ENCODE assay signal across 22 cellular contexts in the genomic region with DNA sequence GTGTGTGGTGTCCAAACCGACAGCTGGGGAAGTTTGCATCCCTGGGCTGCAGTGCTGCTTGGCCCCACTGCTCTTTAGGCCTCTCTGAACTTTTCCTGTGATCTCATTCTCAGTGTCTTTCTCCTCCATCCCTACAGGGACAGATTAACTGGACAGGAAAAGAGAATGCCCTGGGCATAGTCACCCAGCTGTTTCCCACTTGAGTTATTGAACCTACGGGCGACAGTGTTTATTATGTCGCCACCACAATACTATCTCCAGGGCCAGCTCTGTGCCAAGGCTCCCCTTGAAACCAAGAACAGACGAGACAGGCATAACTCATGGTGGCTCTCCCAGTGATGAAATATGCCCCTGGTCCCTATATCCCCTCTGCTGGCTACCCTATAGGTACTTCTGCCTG.
DNase-seq lines count a peak whose midpoint lies in the region; ATAC-seq and TF ChIP-seq lines count a peak whose summit lies in the region.
"Had no signal": no experiment of that assay in that cellular context is flagged by ENCODE, and none has a peak within 500 bp of the region (broad histone marks: within the 10 kb centered on the region; RNA-seq: fewer than 3 reads in every experiment).

No MANE protein-coding gene starts in this region.

- POLR2A ChIA-PET in RWPE1 (lab: Yijun Ruan, JAX; ENCODE audit: low non-redundant PET), result no interaction called here

- H3K79me2 ChIP-seq in hepatocyte, result no peaks in the 10 kb centered on the region

- CTCF ChIA-PET in RWPE1 (lab: Yijun Ruan, JAX), result no interaction called here

- 83% methylated on average over 5 of the region's 5 CpGs for WGBS in hepatocyte (ENCODE audit: low lambda C conversion rate, missing lambda C conversion rate)

- H3K27me3 ChIP-seq in muscle layer of duodenum (ENCODE audit: low read depth, low read length) (no peaks in the 10 kb centered on the region), stomach smooth muscle (ENCODE audit: control insufficient read depth in 1 of 2, insufficient read depth in 2 of 2, low read length in 2 of 2) (no peaks in the 10 kb centered on the region), hepatocyte (no peaks in the 10 kb centered on the region)
- H3K27me3 ChIP-seq: Peyer's patch had no signal

- H3K9ac ChIP-seq in stomach smooth muscle (ENCODE audit: low read length in 2 of 2), result peak overlapping the region; percentile 14 to 47

- no peaks in the 10 kb centered on the region for H4K20me1 ChIP-seq in hepatocyte (ENCODE audit: insufficient read depth, poor library complexity, severe bottlenecking)

- no peaks in the 10 kb centered on the region for H3K9me2 ChIP-seq in hepatocyte (replicated peaks; ENCODE audit: insufficient read depth)

- peak; percentile 15 for DNase-seq in Right ventricle myocardium inferior (ENCODE audit: missing footprints)
- DNase-seq in left cardiac atrium, result no peak
- DNase-seq in NCI-H2029 (lab: John Stamatoyannopoulos, UW), result peak; percentile 33
- no peak for DNase-seq in hepatocyte (ENCODE audit: low spot score)
- no peak for DNase-seq in RWPE1 (ENCODE audit: low spot score)
- DNase-seq: C1 segment of cervical spinal cord; CD8-positive, alpha-beta memory T cell; H7; HFFc6; KBM-7; NCI-H1105 treated with DMSO at 0.1 percent for 48 hours; NCI-H1694; NCI-H345; NCI-H524 treated with DMSO at 0.1 percent for 48 hours; NK-92 treated with Interleukin-12 subunit alpha and Interleukin-12 subunit beta, amount 100 ng/mL, for 24 hours; Peyer's patch; Right ventricle myocardium superior had no signal

- intact Hi-C loops in Right ventricle myocardium inferior (cut with DNase I), result no loop called here
- intact Hi-C loops in left cardiac atrium (cut with DNase I), result no loop called here

- TF ChIP-seq CTCF in hepatocyte (IDR thresholded peaks at IDR 0.05; ENCODE audit: poor library complexity) (no peak), RWPE1 (conservative IDR thresholded peaks at IDR 0.05; ENCODE audit: low read depth) (no peak)

- no peak overlapping the region for H2AFZ ChIP-seq in hepatocyte

- no peak overlapping the region for H3K4me3 ChIP-seq in muscle layer of duodenum (ENCODE audit: low read depth in 1 of 2, low read length in 2 of 2)
- H3K4me3 ChIP-seq in stomach smooth muscle (ENCODE audit: low read length in 2 of 2), result no peak overlapping the region
- H3K4me3 ChIP-seq in hepatocyte, result no peak overlapping the region
- H3K4me3 ChIP-seq: Peyer's patch had no signal

- ATAC-seq in Right ventricle myocardium inferior, result no peak
- no peak for ATAC-seq in left cardiac atrium
- no peak for ATAC-seq in HG02970 (IDR thresholded peaks at IDR 0.05; ENCODE audit: low FRiP score, unreplicated experiment)
- ATAC-seq: HepG2, SK-N-SH treated with all-trans-retinoic acid at 6 μM for 48 hours had no signal

- H3K27ac ChIP-seq in muscle layer of duodenum (ENCODE audit: low read length) (peak overlapping the region; percentile 70), stomach smooth muscle (ENCODE audit: low read length) (peak overlapping the region; percentile 92), hepatocyte (no peak overlapping the region), RWPE1 (no peak overlapping the region)

- H3K4me1 ChIP-seq in muscle layer of duodenum (ENCODE audit: control insufficient read depth in 1 of 2, insufficient read depth in 2 of 2, low read length in 2 of 2), result peaks cover 0 to 4% of the 10 kb centered on the region in 2 donors
- peaks cover 10% of the 10 kb centered on the region for H3K4me1 ChIP-seq in stomach smooth muscle (ENCODE audit: control insufficient read depth, insufficient read depth, low read length)
- no peaks in the 10 kb centered on the region for H3K4me1 ChIP-seq in hepatocyte (ENCODE audit: insufficient read depth)
- H3K4me1 ChIP-seq: Peyer's patch had no signal

- H3K36me3 ChIP-seq in muscle layer of duodenum (ENCODE audit: control insufficient read depth in 1 of 2, insufficient read depth in 2 of 2, low read length in 2 of 2) (no peaks in the 10 kb centered on the region), stomach smooth muscle (ENCODE audit: control insufficient read depth in 2 of 2, insufficient read depth in 2 of 2, low read length in 2 of 2) (no peaks in the 10 kb centered on the region), hepatocyte (replicated peaks; ENCODE audit: insufficient read depth, low read depth) (no peaks in the 10 kb centered on the region)
- H3K36me3 ChIP-seq: Peyer's patch had no signal

- no peak overlapping the region for H3K4me2 ChIP-seq in hepatocyte

- H3K9me3 ChIP-seq in muscle layer of duodenum (ENCODE audit: control insufficient read depth in 1 of 2, low read length in 2 of 2) (no peaks in the 10 kb centered on the region), stomach smooth muscle (ENCODE audit: control insufficient read depth in 2 of 2, low read length in 2 of 2) (no peaks in the 10 kb centered on the region), hepatocyte (ENCODE audit: low read depth) (no peaks in the 10 kb centered on the region)
- H3K9me3 ChIP-seq: Peyer's patch had no signal

Comparison
In these comparisons a context has a peak if more than half of its experiments do, and no peak if none do; other contexts are left out.
1. DNase-seq: peak in Right ventricle myocardium inferior (single experiment) and NCI-H2029 (single experiment); none in left cardiac atrium (single experiment), hepatocyte (single experiment) and RWPE1 (single experiment).
2. H3K27ac ChIP-seq: peak in muscle layer of duodenum (single experiment) and stomach smooth muscle (single experiment); none in hepatocyte (single experiment) and RWPE1 (single experiment).